9 cellular contexts compared by ENCODE assay signal in the genomic region with DNA sequence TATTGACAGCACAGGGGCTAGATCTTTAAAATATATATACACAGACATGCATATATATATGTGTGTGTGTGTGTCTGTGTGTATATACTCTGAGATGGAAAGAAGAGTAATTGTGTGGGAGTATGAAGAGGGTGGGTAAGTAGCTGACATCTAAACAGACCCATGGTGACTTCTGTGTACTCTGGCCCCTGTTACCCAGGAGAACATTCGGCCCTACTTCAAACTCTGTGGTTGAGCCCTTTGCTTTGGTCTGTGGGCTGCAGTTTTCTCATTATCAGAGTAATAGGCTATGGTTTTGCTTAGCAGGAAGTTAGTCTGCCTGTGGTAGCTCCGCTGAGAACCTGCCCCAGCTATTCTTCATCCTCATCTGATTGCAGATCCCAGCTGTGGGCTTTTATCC.
A peak's percentile ranks its signal among the peaks of the same experiment; 100 is the strongest.
DNase-seq lines count a peak whose midpoint lies in the region; ATAC-seq and FAIRE-seq lines count a peak whose summit lies in the region.
"Had no signal": no experiment of that assay in that cellular context is flagged by ENCODE, and none has a peak within 500 bp of the region (broad histone marks: within the 10 kb centered on the region; RNA-seq: fewer than 3 reads in every experiment).

No MANE protein-coding gene starts in this region.

- H3K4me3 ChIP-seq in small intestine (ENCODE audit: low read depth in 1 of 2, low read length in 2 of 2) (no peak overlapping the region), H7 (ENCODE audit: insufficient read depth, low read depth, low read length) (no peak overlapping the region)

- H3K27me3 ChIP-seq in small intestine (ENCODE audit: control insufficient read depth in 2 of 2, insufficient read depth in 2 of 2, low read length in 2 of 2) = no peaks in the 10 kb centered on the region
- H3K27me3 ChIP-seq in H7 (ENCODE audit: control insufficient read depth, insufficient read depth, low read length) = no peaks in the 10 kb centered on the region

- WGBS in small intestine, 3 donors = 8 to 34% (median 11%) methylated on average over 2 of the region's 2 CpGs

- H3K27ac ChIP-seq in small intestine (ENCODE audit: low read depth in 1 of 2, low read length in 1 of 2) = peak overlapping the region; percentile 26 to 78
- H3K27ac ChIP-seq: parathyroid adenoma had no signal

- ATAC-seq in GM18861 (IDR thresholded peaks at IDR 0.05; ENCODE audit: unreplicated experiment) (peak; percentile 62), HG02610 (IDR thresholded peaks at IDR 0.05; ENCODE audit: unreplicated experiment) (peak; percentile 78)

- peaks cover 0 to 4% of the 10 kb centered on the region in 2 donors for H3K36me3 ChIP-seq in small intestine (ENCODE audit: control insufficient read depth in 2 of 2, insufficient read depth in 2 of 2, low read length in 2 of 2)
- no peaks in the 10 kb centered on the region for H3K36me3 ChIP-seq in H7 (replicated peaks; ENCODE audit: control insufficient read depth, insufficient read depth, low read length)

- DNase-seq in NCI-H526 treated with DMSO at 0.1 percent for 48 hours (lab: John Stamatoyannopoulos, UW) (peak; percentile 45), amniotic epithelial cell (ENCODE audit: low read depth) (peak; percentile 48), small intestine (peak; percentile 70), frontal cortex (ENCODE audit: low spot score in 2 of 2) (no peak), H7 (no peak), HCEC 1CT (no peak)

- H3K9me3 ChIP-seq in small intestine (ENCODE audit: control insufficient read depth, low read depth) = no peaks in the 10 kb centered on the region

- FAIRE-seq in small intestine (lab: Jason Lieb, UNC) (no peak), frontal cortex (lab: Jason Lieb, UNC) (no peak)

- peaks cover 15 to 29% of the 10 kb centered on the region in 2 donors for H3K4me1 ChIP-seq in small intestine (ENCODE audit: control insufficient read depth in 2 of 2, insufficient read depth in 1 of 2, low read depth in 1 of 2, low read length in 1 of 2)

Comparison
In these comparisons a context has a peak if more than half of its experiments do, and no peak if none do; other contexts are left out.
1. DNase-seq: peak in NCI-H526 treated with DMSO at 0.1 percent for 48 hours (single experiment), amniotic epithelial cell (single experiment) and small intestine (single experiment); none in frontal cortex (0 of 2), H7 (single experiment) and HCEC 1CT (single experiment).